7 cellular contexts compared by ENCODE assay signal in genomic region chr11:72751293-72752087, GRCh38. TPM values are rescaled to one million over a fixed set of nuclear protein-coding genes. Genes with fewer than 3 reads are reported as not detected.
DNase-seq lines count a peak whose midpoint lies in the region; ATAC-seq and TF ChIP-seq lines count a peak whose summit lies in the region.

No MANE protein-coding gene starts in this region.

- H4K20me1 ChIP-seq in PC-9 (ENCODE audit: insufficient read depth) = peaks cover 3% of the 10 kb centered on the region; the same call in 1 of the 2 replicates

- peak overlapping the region; percentile 93 for H4K91ac ChIP-seq in trophoblast cell (ENCODE audit: low read depth, low read length)

- no peak overlapping the region for H3K23ac ChIP-seq in trophoblast cell (ENCODE audit: low read length)

- H3K27me3 ChIP-seq in HAP-1 (ENCODE audit: low read depth) = no peaks in the 10 kb centered on the region
- no peaks in the 10 kb centered on the region for H3K27me3 ChIP-seq in PC-9 (ENCODE audit: insufficient read depth, low read depth)
- H3K27me3 ChIP-seq in esophagus (ENCODE audit: control insufficient read depth in 1 of 2, insufficient read depth in 2 of 2, low read length in 2 of 2) = no peaks in the 10 kb centered on the region
- H3K27me3 ChIP-seq in trophoblast cell (ENCODE audit: insufficient read depth, low read length) = no peaks in the 10 kb centered on the region

- DNase-seq in HAP-1 (ENCODE audit: low spot score in 2 of 2) (peak in 1 of 2 experiments; percentile 23), PC-9 (peak in 1 of 2 experiments; percentile 24), trophoblast cell (no peak), epidermal melanocyte (ENCODE audit: insufficient read length, low spot score) (no peak)

- peak overlapping the region; percentile 95 for H3K18ac ChIP-seq in trophoblast cell (ENCODE audit: low read length)

- no peaks in the 10 kb centered on the region for H3K36me3 ChIP-seq in HAP-1 (replicated peaks)
- peaks cover 11% of the 10 kb centered on the region for H3K36me3 ChIP-seq in PC-9 (ENCODE audit: low read depth)
- H3K36me3 ChIP-seq in esophagus (ENCODE audit: control insufficient read depth in 2 of 2, insufficient read depth in 2 of 2, low read length in 1 of 2) = peaks cover 0 to 10% of the 10 kb centered on the region in 2 donors
- peaks cover 17 to 18% of the 10 kb centered on the region in 2 experiments for H3K36me3 ChIP-seq in trophoblast cell (ENCODE audit: control insufficient read depth in 1 of 2, insufficient read depth in 2 of 2, low read length in 2 of 2)

- CTCF ChIA-PET in PC-9 (lab: Charles Lee) = no interaction called here

- H3K4me3 ChIP-seq in HAP-1 (peak overlapping the region; percentile 77), PC-9 (peak overlapping the region; percentile 96), esophagus (ENCODE audit: low read depth in 1 of 2, low read length in 2 of 2) (peak overlapping the region; percentile 56 to 64), trophoblast cell (ENCODE audit: low read depth, low read length) (peak overlapping the region; percentile 64)

- peak overlapping the region; percentile 45 for H4K12ac ChIP-seq in trophoblast cell (ENCODE audit: low read depth, low read length)

- intact Hi-C loops in PC-9 (cut with micrococcal nuclease; ENCODE audit: unreplicated experiment) = loop anchor here (1.0 kb wide), 1 partner anchor 63 kb away; the partner anchor contains the start of gene ATG16L2

- no peak overlapping the region for H2BK5ac ChIP-seq in trophoblast cell (ENCODE audit: low read depth, low read length, poor library complexity)

- peaks cover 40% of the 10 kb centered on the region for H3F3A ChIP-seq in PC-9 (ENCODE audit: insufficient read depth, low read depth)

- H2AK5ac ChIP-seq in trophoblast cell (ENCODE audit: low read length) = peak overlapping the region; percentile 70

- POLR2A ChIA-PET in PC-9 (lab: Charles Lee; ENCODE audit: unreplicated experiment) = no interaction called here

- peak overlapping the region; percentile 78 for H2BK120ac ChIP-seq in trophoblast cell (ENCODE audit: insufficient read depth, low read length, poor library complexity)

- H3K9me3 ChIP-seq in HAP-1 (no peaks in the 10 kb centered on the region), PC-9 (ENCODE audit: insufficient read depth, low read depth) (no peaks in the 10 kb centered on the region), esophagus (ENCODE audit: control insufficient read depth in 2 of 2, insufficient read depth in 1 of 2, low read depth in 1 of 2, low read length in 1 of 2) (no peaks in the 10 kb centered on the region), trophoblast cell (ENCODE audit: insufficient read depth, low read depth, low read length) (peaks cover 4% of the 10 kb centered on the region)

- H3K27ac ChIP-seq in PC-9 (0 out of 2 replicates have a peak overlapping the region, but pooled peaks have one; percentile 21), esophagus (ENCODE audit: low read depth in 2 of 2, low read length in 1 of 2) (peak overlapping the region in 1 of 2 donors; percentile 23), trophoblast cell (ENCODE audit: low read depth, low read length) (no peak overlapping the region)

- H2AFZ ChIP-seq in PC-9 (peak overlapping the region; percentile 73; the same call in 1 of the 2 replicates), trophoblast cell (ENCODE audit: insufficient read depth, low read length, poor library complexity) (peak overlapping the region; percentile 60)

- H3K14ac ChIP-seq in trophoblast cell (ENCODE audit: low read length) = peak overlapping the region; percentile 84

- no peak overlapping the region for H2BK12ac ChIP-seq in trophoblast cell (ENCODE audit: low read length)

- H4K8ac ChIP-seq in trophoblast cell (ENCODE audit: low read depth, low read length) = peak overlapping the region; percentile 72

- in situ Hi-C loops in HAP-1 (cut with MboI; ENCODE audit: low sequenced_read_pairs) = no loop called here

- TSS peak; percentile 20 for BruUV-seq in PC-9 (replicated peaks; lab: Mats Ljungman, UMichigan)

- H3K9ac ChIP-seq in trophoblast cell (ENCODE audit: low read length) = no peak overlapping the region

- H3K9me2 ChIP-seq in PC-9 (ENCODE audit: insufficient read depth) = no peaks in the 10 kb centered on the region

- peak overlapping the region; percentile 75 for H3K4ac ChIP-seq in trophoblast cell (ENCODE audit: low read depth, low read length)

- H3K4me1 ChIP-seq in HAP-1 (peaks cover 9% of the 10 kb centered on the region), PC-9 (replicated peaks; ENCODE audit: insufficient read depth) (peaks cover 26% of the 10 kb centered on the region), esophagus (ENCODE audit: control insufficient read depth in 2 of 2, insufficient read depth in 2 of 2, low read length in 1 of 2) (peaks cover 0 to 13% of the 10 kb centered on the region in 2 donors), trophoblast cell (ENCODE audit: control insufficient read depth in 1 of 2, insufficient read depth in 2 of 2, low read length in 2 of 2) (peaks cover 16 to 18% of the 10 kb centered on the region in 2 experiments)

- ATAC-seq in HG03280 (IDR thresholded peaks at IDR 0.05; ENCODE audit: unreplicated experiment) (no peak), GM18870 (IDR thresholded peaks at IDR 0.05; ENCODE audit: unreplicated experiment) (no peak)

- TF ChIP-seq CTCF in PC-9 (conservative IDR thresholded peaks at IDR 0.05) = no peak

- H3K79me2 ChIP-seq in PC-9 (ENCODE audit: low read depth) (peaks cover 42% of the 10 kb centered on the region), trophoblast cell (ENCODE audit: control insufficient read depth, insufficient read depth, low read length, poor library complexity) (peaks cover 3% of the 10 kb centered on the region)

- H3K79me1 ChIP-seq in trophoblast cell (ENCODE audit: low read length) = peaks cover 9% of the 10 kb centered on the region

- H3K4me2 ChIP-seq in PC-9 (peak overlapping the region; percentile 89), trophoblast cell (ENCODE audit: low read length) (peak overlapping the region; percentile 76)

- WGBS in esophagus, 2 donors = 28 to 30% methylated on average over 18 of the region's 18 CpGs
- WGBS in trophoblast cell (ENCODE audit: extremely low coverage, insufficient coverage, insufficient read length) = no CpG with 5 or more reads among the region's 18 CpGs

RNA-seq across cellular contexts. Expression of gene ARAP1, which starts 0.7 kb away (rescaled TPM):
- total RNA-seq in PC-9 (2021) = 151 and 184 TPM in 2 replicates
- 10 to 100 TPM; 28.4 to 45.3 TPM for polyA plus RNA-seq in esophagus
- polyA plus RNA-seq in trophoblast cell (2013) = 11.8 and 12.4 TPM in 2 replicates

RNA-seq across cellular contexts. Expression of gene STARD10, which starts 42.4 kb away (rescaled TPM):
- 145 and 184 TPM in 2 replicates for total RNA-seq in PC-9 (2021)
- polyA plus RNA-seq in esophagus = 10 to 100 TPM; 57.9 to 65.8 TPM
- polyA plus RNA-seq in trophoblast cell (2013) = 143 and 154 TPM in 2 replicates
